Comparison of ENCODE assay signal across 9 cellular contexts in genomic region chr11:29448246-29448877, GRCh38.
DNase-seq lines count a peak whose midpoint lies in the region; ATAC-seq and TF ChIP-seq lines count a peak whose summit lies in the region.
"Had no signal": no experiment of that assay in that cellular context is flagged by ENCODE, and none has a peak within 500 bp of the region (broad histone marks: within the 10 kb centered on the region; RNA-seq: fewer than 3 reads in every experiment).

No MANE protein-coding gene starts in this region.

- intact Hi-C loops in heart left ventricle (cut with DNase I) (loop anchor here in 5 of 10 donors (5.0 to 10.0 kb wide), 4 partner anchors 599 to 696 kb away; no protein-coding TSS in a partner anchor), testis (cut with DNase I; ENCODE audit: low total_unique reads) (no loop called here)
- intact Hi-C loops in CD8-positive, alpha-beta T cell (cut with DNase I, micrococcal nuclease) = no loop called here

- TF ChIP-seq POLR2A in heart left ventricle (IDR thresholded peaks at IDR 0.05) (no peak), testis (IDR thresholded peaks at IDR 0.05) (no peak)

- H3K4me1 Mint-ChIP-seq in CD8-positive, alpha-beta T cell (ENCODE audit: low read depth) = no peaks in the 10 kb centered on the region
- H3K4me1 Mint-ChIP-seq: CD4-positive, CD25-positive, alpha-beta regulatory T cell had no signal

- H3K27me3 ChIP-seq in heart left ventricle = no peaks in the 10 kb centered on the region
- H3K27me3 ChIP-seq in testis = no peaks in the 10 kb centered on the region
- H3K27me3 ChIP-seq in CD8-positive, alpha-beta T cell (ENCODE audit: insufficient read depth, low read length) = no peaks in the 10 kb centered on the region

- CTCF ChIA-PET in CD8-positive, alpha-beta T cell (lab: Charles Lee) = no interaction called here

- DNase-seq in NCI-H1105 treated with DMSO at 0.1 percent for 48 hours (lab: John Stamatoyannopoulos, UW) (peak; percentile 6), NCI-H1105 (lab: John Stamatoyannopoulos, UW) (no peak), SK-N-MC (ENCODE audit: low read depth, low spot score) (peak; percentile 1), heart left ventricle (no peak), testis (peak; percentile 54), activated gamma-delta T cell treated with Interleukin-2 at 50 U/mL for 16 hours (no peak), NCI-H2227 treated with DMSO at 0.1 percent for 48 hours (lab: John Stamatoyannopoulos, UW) (no peak)
- DNase-seq in CD8-positive, alpha-beta T cell = no peak
- DNase-seq: CD4-positive, CD25-positive, alpha-beta regulatory T cell had no signal

- TF ChIP-seq CTCF in heart left ventricle (IDR thresholded peaks at IDR 0.05) = peak; percentile 18 to 68 (median 50)
- TF ChIP-seq CTCF in testis (IDR thresholded peaks at IDR 0.05) = peak in 2 of 3 experiments; percentile 36 to 61
- TF ChIP-seq CTCF in CD8-positive, alpha-beta T cell (IDR thresholded peaks at IDR 0.05) = no peak

- H3K9me3 Mint-ChIP-seq in CD8-positive, alpha-beta T cell = peaks cover 11% of the 10 kb centered on the region

- H3K4me3 Mint-ChIP-seq in CD8-positive, alpha-beta T cell = no peak overlapping the region
- H3K4me3 Mint-ChIP-seq: CD4-positive, CD25-positive, alpha-beta regulatory T cell had no signal

- POLR2A ChIA-PET in CD8-positive, alpha-beta T cell (lab: Charles Lee) = no interaction called here

- H3K36me3 ChIP-seq in SK-N-MC (ENCODE audit: insufficient read depth, low read length) = no peaks in the 10 kb centered on the region
- no peaks in the 10 kb centered on the region for H3K36me3 ChIP-seq in heart left ventricle
- no peaks in the 10 kb centered on the region for H3K36me3 ChIP-seq in testis (ENCODE audit: low read depth, missing control alignments)
- H3K36me3 ChIP-seq in CD8-positive, alpha-beta T cell (ENCODE audit: insufficient read depth, low read length) = no peaks in the 10 kb centered on the region

- ATAC-seq in heart left ventricle = peak in 1 of 4 donors; percentile 54
- ATAC-seq in CD8-positive, alpha-beta T cell = no peak

- peaks cover 0 to 3% (median 0%) of the 10 kb centered on the region in 12 donors for H3K4me1 ChIP-seq in heart left ventricle
- H3K4me1 ChIP-seq in testis = no peaks in the 10 kb centered on the region
- no peaks in the 10 kb centered on the region for H3K4me1 ChIP-seq in CD8-positive, alpha-beta T cell (ENCODE audit: insufficient read depth, low read length)

- H3K27me3 Mint-ChIP-seq in CD8-positive, alpha-beta T cell (ENCODE audit: low read depth) = no peaks in the 10 kb centered on the region
- H3K27me3 Mint-ChIP-seq: CD4-positive, CD25-positive, alpha-beta regulatory T cell had no signal

- no peaks in the 10 kb centered on the region for H3K36me3 Mint-ChIP-seq in CD8-positive, alpha-beta T cell
- H3K36me3 Mint-ChIP-seq: CD4-positive, CD25-positive, alpha-beta regulatory T cell had no signal

- H3K27ac Mint-ChIP-seq in CD8-positive, alpha-beta T cell = no peak overlapping the region
- H3K27ac Mint-ChIP-seq: CD4-positive, CD25-positive, alpha-beta regulatory T cell had no signal

- H3K4me3 ChIP-seq in SK-N-MC = no peak overlapping the region
- H3K4me3 ChIP-seq in heart left ventricle = no peak overlapping the region
- no peak overlapping the region for H3K4me3 ChIP-seq in testis
- no peak overlapping the region for H3K4me3 ChIP-seq in CD8-positive, alpha-beta T cell (ENCODE audit: low read depth, low read length)

- no peak overlapping the region for H3K27ac ChIP-seq in SK-N-MC
- H3K27ac ChIP-seq in heart left ventricle = no peak overlapping the region
- H3K27ac ChIP-seq in testis = no peak overlapping the region
- no peak overlapping the region for H3K27ac ChIP-seq in CD8-positive, alpha-beta T cell (ENCODE audit: low read depth, low read length)

- H3K9ac ChIP-seq in SK-N-MC (ENCODE audit: insufficient read length) = no peak overlapping the region

- WGBS in heart left ventricle, 4 donors = 37 to 46% (median 43%) methylated on average over 3 of the region's 3 CpGs
- WGBS in testis, 2 donors = 50 to 56% methylated on average over 3 of the region's 3 CpGs

- H3K9me3 ChIP-seq in SK-N-MC (ENCODE audit: low read depth, low read length) (no peaks in the 10 kb centered on the region), heart left ventricle (no peaks in the 10 kb centered on the region), testis (no peaks in the 10 kb centered on the region)
- H3K9me3 ChIP-seq in CD8-positive, alpha-beta T cell (ENCODE audit: low read length) = no peaks in the 10 kb centered on the region

Comparison
In these comparisons a context has a peak if more than half of its experiments do, and no peak if none do; other contexts are left out.
1. DNase-seq: peak in NCI-H1105 treated with DMSO at 0.1 percent for 48 hours (single experiment), SK-N-MC (single experiment) and testis (single experiment); none in NCI-H1105 (single experiment), heart left ventricle (0 of 5), activated gamma-delta T cell treated with Interleukin-2 at 50 U/mL for 16 hours (single experiment), CD8-positive, alpha-beta T cell (0 of 7) and NCI-H2227 treated with DMSO at 0.1 percent for 48 hours (single experiment).